In genomic region chr5:61327761-61328753, GRCh38 we compare ENCODE assay signal across 9 cellular contexts. TPM values are rescaled to one million over a fixed set of nuclear protein-coding genes. Genes with fewer than 3 reads are reported as not detected.
A peak's percentile ranks its signal among the peaks of the same experiment; 100 is the strongest.
DNase-seq lines count a peak whose midpoint lies in the region; ATAC-seq, FAIRE-seq and TF ChIP-seq lines count a peak whose summit lies in the region.
"Had no signal": no experiment of that assay in that cellular context is flagged by ENCODE, and none has a peak within 500 bp of the region (broad histone marks: within the 10 kb centered on the region; RNA-seq: fewer than 3 reads in every experiment).

No MANE protein-coding gene starts in this region.

- no peak overlapping the region for H2BK15ac ChIP-seq in neuronal stem cell (ENCODE audit: low read length)

- H2BK120ac ChIP-seq in neuronal stem cell (ENCODE audit: low read depth, low read length), result no peak overlapping the region

- H3K9ac ChIP-seq in SK-N-MC (ENCODE audit: insufficient read length) (no peak overlapping the region), keratinocyte (ENCODE audit: control insufficient read depth, extremely low read depth, insufficient read depth, low read length) (no peak overlapping the region), neuronal stem cell (ENCODE audit: low read depth, low read length, poor library complexity) (no peak overlapping the region)

- peak; percentile 91 for DNase-seq in SK-N-MC (ENCODE audit: low read depth, low spot score)
- DNase-seq in keratinocyte (ENCODE audit: low read depth, low spot score), result no peak
- DNase-seq in neuronal stem cell (ENCODE audit: low spot score), result no peak
- no peak for DNase-seq in COR-L47 (lab: John Stamatoyannopoulos, UW)
- DNase-seq in stimulated activated CD4-positive, alpha-beta T cell treated with anti-CD3 and anti-CD28 coated beads, Interleukin-2, amount 100 ng/mL, for 48 hours, result no peak

- H3K23ac ChIP-seq in neuronal stem cell (ENCODE audit: low read depth, low read length, poor library complexity), result no peak overlapping the region

- H3K9me1 ChIP-seq in keratinocyte (ENCODE audit: control insufficient read depth, extremely low read depth, insufficient read depth, low read length), result no peaks in the 10 kb centered on the region

- no peaks in the 10 kb centered on the region for H3K27me3 ChIP-seq in keratinocyte (ENCODE audit: control insufficient read depth, extremely low read depth, insufficient read depth, low read length)
- H3K27me3 ChIP-seq in neuronal stem cell (ENCODE audit: control insufficient read depth in 3 of 3, insufficient read depth in 3 of 3, low read depth in 1 of 3, low read length in 3 of 3), result no peaks in the 10 kb centered on the region

- no peak overlapping the region for H2AFZ ChIP-seq in keratinocyte (ENCODE audit: control insufficient read depth, low read length)
- H2AFZ ChIP-seq in neuronal stem cell (ENCODE audit: low read length), result no peak overlapping the region

- H2AK5ac ChIP-seq in neuronal stem cell (ENCODE audit: low read depth, low read length), result no peak overlapping the region

- H3K79me2 ChIP-seq in keratinocyte (ENCODE audit: control insufficient read depth, insufficient read depth, low read length), result peaks cover 6% of the 10 kb centered on the region

- peak; percentile 97 for FAIRE-seq in keratinocyte (lab: Jason Lieb, UNC)

- no peaks in the 10 kb centered on the region for H3K9me3 ChIP-seq in SK-N-MC (ENCODE audit: low read depth, low read length)
- H3K9me3 ChIP-seq in keratinocyte (ENCODE audit: control insufficient read depth, low read depth, low read length), result no peaks in the 10 kb centered on the region
- no peaks in the 10 kb centered on the region for H3K9me3 ChIP-seq in neuronal stem cell (replicated peaks in 1 of 2; ENCODE audit: control insufficient read depth in 2 of 2, insufficient read depth in 1 of 2, low read depth in 1 of 2, low read length in 2 of 2)
- H3K9me3 ChIP-seq: neutrophil had no signal

- ATAC-seq in GM18520 (IDR thresholded peaks at IDR 0.05; ENCODE audit: unreplicated experiment), result peak; percentile 34
- ATAC-seq in HG02870 (IDR thresholded peaks at IDR 0.05; ENCODE audit: unreplicated experiment), result peak; percentile 40
- ATAC-seq in HG02759 (IDR thresholded peaks at IDR 0.05; ENCODE audit: unreplicated experiment), result no peak

- H3K79me1 ChIP-seq in neuronal stem cell (ENCODE audit: low read depth, low read length), result peaks cover 9% of the 10 kb centered on the region

- no peaks in the 10 kb centered on the region for H4K20me1 ChIP-seq in keratinocyte (ENCODE audit: control insufficient read depth, extremely low read depth, insufficient read depth, low read length)

- no peak overlapping the region for H3K4ac ChIP-seq in neuronal stem cell (ENCODE audit: low read length)

- no peak overlapping the region for H4K91ac ChIP-seq in neuronal stem cell (ENCODE audit: low read depth, low read length, poor library complexity)

- no peak overlapping the region for H3K14ac ChIP-seq in neuronal stem cell (ENCODE audit: low read length)

- no peaks in the 10 kb centered on the region for H3K36me3 ChIP-seq in SK-N-MC (ENCODE audit: insufficient read depth, low read length)
- no peaks in the 10 kb centered on the region for H3K36me3 ChIP-seq in keratinocyte (ENCODE audit: control insufficient read depth in 2 of 2, extremely low read depth in 1 of 2, insufficient read depth in 2 of 2, low read length in 2 of 2)
- no peaks in the 10 kb centered on the region for H3K36me3 ChIP-seq in neuronal stem cell (replicated peaks in 1 of 2; ENCODE audit: control insufficient read depth in 2 of 2, insufficient read depth in 2 of 2, low read length in 2 of 2)
- H3K36me3 ChIP-seq: neutrophil had no signal

- WGBS in neuronal stem cell (ENCODE audit: extremely low coverage in 2 of 2, insufficient read length in 2 of 2, insufficient replicate concordance in 1 of 2), 2 donors, result no CpG with 5 or more reads among the region's 6 CpGs

- H3K4me1 ChIP-seq in keratinocyte (ENCODE audit: control insufficient read depth, extremely low read depth, insufficient read depth, low read length) (peaks cover 33% of the 10 kb centered on the region), neuronal stem cell (ENCODE audit: control insufficient read depth in 2 of 2, insufficient read depth in 1 of 2, low read depth in 1 of 2, low read length in 2 of 2) (peaks cover 14 to 15% of the 10 kb centered on the region in 2 donors)

- H3K27ac ChIP-seq in SK-N-MC (peak overlapping the region; percentile 67; the same call in 1 of the 2 replicates), keratinocyte (ENCODE audit: control insufficient read depth, insufficient read depth, low read length) (peak overlapping the region; percentile 32), neuronal stem cell (replicated peaks; ENCODE audit: low read length) (no peak overlapping the region)
- H3K27ac ChIP-seq: neutrophil had no signal

- no peak for TF ChIP-seq CTCF in keratinocyte (optimal IDR thresholded peaks at IDR 0.05 in 1 of 3, IDR thresholded peaks at IDR 0.05 in 1 of 3, conservative IDR thresholded peaks at IDR 0.05 in 1 of 3; ENCODE audit: extremely low read depth in 1 of 3, insufficient read depth in 2 of 3, low read length in 3 of 3)

- no peak overlapping the region for H2BK12ac ChIP-seq in neuronal stem cell (ENCODE audit: low read length)

- H3K4me2 ChIP-seq in keratinocyte (ENCODE audit: control insufficient read depth, extremely low read depth, insufficient read depth, low read depth, low read length) (peak overlapping the region; percentile 45), neuronal stem cell (ENCODE audit: insufficient read depth, low read length, poor library complexity, severe bottlenecking) (no peak overlapping the region)

- no peak overlapping the region for H4K8ac ChIP-seq in neuronal stem cell (ENCODE audit: low read depth, low read length)

- H3K4me3 ChIP-seq in SK-N-MC, result peak overlapping the region; percentile 98
- H3K4me3 ChIP-seq in keratinocyte (ENCODE audit: control insufficient read depth in 2 of 3, extremely low read depth in 1 of 3, insufficient read depth in 2 of 3, low read depth in 1 of 3, low read length in 3 of 3), result no peak overlapping the region
- no peak overlapping the region for H3K4me3 ChIP-seq in neuronal stem cell (ENCODE audit: low read length in 2 of 2)

- dilution Hi-C loops in keratinocyte (cut with MboI; ENCODE audit: extremely low pct_ligation_motif_present, low sequenced_read_pairs), result no loop called here

- no peak overlapping the region for H2BK5ac ChIP-seq in neuronal stem cell (ENCODE audit: low read length)

- H3K18ac ChIP-seq in neuronal stem cell (ENCODE audit: low read length), result no peak overlapping the region

RNA-seq across cellular contexts. Expression of gene ZSWIM6, which starts 4.0 kb away (rescaled TPM):
- polyA plus RNA-seq in keratinocyte, result 8.6 to 10.8 TPM (median 9.9 TPM) in 3 replicates
- polyA plus RNA-seq in keratinocyte (2011; ENCODE audit: low read depth), result 4.0 TPM
- polyA plus RNA-seq in keratinocyte (2011; cell fraction: cytosol; rRNA removed), result 3.8 and 5.9 TPM in 2 replicates
- 22.8 TPM in 2 replicates for polyA plus RNA-seq in keratinocyte (2011; cell fraction: nucleus; rRNA removed)
- polyA plus RNA-seq in keratinocyte (2012; ENCODE audit: low replicate concordance), result 5.3 and 8.5 TPM in 2 replicates
- polyA minus RNA-seq in keratinocyte, result 13.6 to 25.3 TPM (median 22.6 TPM) in 3 replicates
- 8.1 TPM for polyA minus RNA-seq in keratinocyte (2011; cell fraction: cytosol; rRNA and poly(A)+ RNA removed)
- 22.2 and 34.2 TPM in 2 replicates for polyA minus RNA-seq in keratinocyte (2011; cell fraction: nucleus; rRNA and poly(A)+ RNA removed)
- polyA plus RNA-seq in neuronal stem cell (2013, experiment 1 of 2), result 24.2 TPM
- 25.4 TPM for polyA plus RNA-seq in neuronal stem cell (2013, experiment 2 of 2)
